In genomic region chr17:76644995-76645394, GRCh38 we compare ENCODE assay signal across 27 cellular contexts. TPM values are rescaled to one million over a fixed set of nuclear protein-coding genes. Genes with fewer than 3 reads are reported as not detected.
DNase-seq lines count a peak whose midpoint lies in the region; ATAC-seq and TF ChIP-seq lines count a peak whose summit lies in the region.
"Had no signal": no experiment of that assay in that cellular context is flagged by ENCODE, and none has a peak within 500 bp of the region (broad histone marks: within the 10 kb centered on the region; RNA-seq: fewer than 3 reads in every experiment).

No MANE protein-coding gene starts in this region.

- no peak overlapping the region for H2AFZ ChIP-seq in osteoblast (ENCODE audit: low read length)

- intact Hi-C loops in left colon (cut with DNase I, micrococcal nuclease): no loop called here

- no peak overlapping the region for H3K4me2 ChIP-seq in osteoblast (ENCODE audit: insufficient read depth, low read length)
- H3K4me2 ChIP-seq: BLaER1 had no signal

- peaks cover 8% of the 10 kb centered on the region for H3K9me3 Mint-ChIP-seq in progenitor cell of endocrine pancreas (ENCODE audit: low read depth)

- H3K27ac ChIP-seq in C4-2B: peak overlapping the region; percentile 97
- peak overlapping the region; percentile 91 for H3K27ac ChIP-seq in VCaP
- H3K27ac ChIP-seq in osteoblast (ENCODE audit: low read depth, low read length): no peak overlapping the region
- H3K27ac ChIP-seq: BLaER1, gastroesophageal sphincter, SK-N-MC had no signal

- TF ChIP-seq CTCF in C4-2B (conservative IDR thresholded peaks at IDR 0.05) (no peak), VCaP (conservative IDR thresholded peaks at IDR 0.05) (no peak), progenitor cell of endocrine pancreas (IDR thresholded peaks at IDR 0.05; ENCODE audit: unreplicated experiment) (no peak), osteoblast (IDR thresholded peaks at IDR 0.05; ENCODE audit: extremely low read depth, low read depth, low read length) (no peak)

- peaks cover 2% of the 10 kb centered on the region for H3K36me3 Mint-ChIP-seq in progenitor cell of endocrine pancreas (ENCODE audit: insufficient read depth)
- H3K36me3 Mint-ChIP-seq: activated naive CD8-positive, alpha-beta T cell treated with anti-CD3 and anti-CD28 coated beads for 36 hours had no signal

- no peak overlapping the region for H3K4me3 Mint-ChIP-seq in progenitor cell of endocrine pancreas (ENCODE audit: low read depth)
- H3K4me3 Mint-ChIP-seq: activated CD8-positive, alpha-beta T cell treated with anti-CD3 and anti-CD28 coated beads, Interleukin-2, amount 10 ng/mL, durations not matched to agents 7 days and 5 days; activated naive CD8-positive, alpha-beta T cell treated with anti-CD3 and anti-CD28 coated beads for 36 hours; T-helper 1 cell treated with Interleukin-12 subunit alpha and Interleukin-12 subunit beta and Interleukin-4 antibody, amounts not matched to agents 30 μg/mL and 1 μg/mL, for 36 hours had no signal

- no peaks in the 10 kb centered on the region for H3K36me3 ChIP-seq in osteoblast (ENCODE audit: insufficient read depth, low read length)
- H3K36me3 ChIP-seq: BLaER1, gastroesophageal sphincter had no signal

- peak overlapping the region; percentile 17 for H3K27ac Mint-ChIP-seq in progenitor cell of endocrine pancreas
- H3K27ac Mint-ChIP-seq: activated CD8-positive, alpha-beta T cell treated with anti-CD3 and anti-CD28 coated beads, Interleukin-2, amount 10 ng/mL, durations not matched to agents 7 days and 5 days; activated naive CD8-positive, alpha-beta T cell treated with anti-CD3 and anti-CD28 coated beads for 36 hours; activated T-helper 2 cell treated with anti-CD3 and anti-CD28 coated beads, Interferon-gamma antibody, Interleukin-2, Interleukin-4, amounts not matched to agents 10 μg/mL and 5 μg/mL and 100 μg/mL, durations not matched to agents 14 hours and 24 hours and 36 hours; T-helper 1 cell treated with Interleukin-12 subunit alpha and Interleukin-12 subunit beta and Interleukin-4 antibody, amounts not matched to agents 30 μg/mL and 1 μg/mL, for 36 hours had no signal

- H3K4me3 ChIP-seq in osteoblast (ENCODE audit: insufficient read depth, low read length): no peak overlapping the region
- H3K4me3 ChIP-seq: BLaER1, gastroesophageal sphincter, SK-N-MC had no signal

- ATAC-seq in left colon: peak; percentile 56
- ATAC-seq in GM21360 (IDR thresholded peaks at IDR 0.05; ENCODE audit: unreplicated experiment): no peak
- ATAC-seq: activated CD8-positive, alpha-beta T cell treated with anti-CD3 and anti-CD28 coated beads, Interleukin-2, amount 10 ng/mL, durations not matched to agents 7 days and 5 days; gastroesophageal sphincter had no signal

- H3K27me3 Mint-ChIP-seq in progenitor cell of endocrine pancreas: no peaks in the 10 kb centered on the region
- H3K27me3 Mint-ChIP-seq: activated naive CD8-positive, alpha-beta T cell treated with anti-CD3 and anti-CD28 coated beads for 36 hours had no signal

- H3K27me3 ChIP-seq in osteoblast (ENCODE audit: insufficient read depth, low read length): peaks cover 23% of the 10 kb centered on the region
- H3K27me3 ChIP-seq: BLaER1 had no signal

- peaks cover 39% of the 10 kb centered on the region for H3K4me1 Mint-ChIP-seq in progenitor cell of endocrine pancreas (ENCODE audit: low read depth)

- no peaks in the 10 kb centered on the region for H3K79me2 ChIP-seq in osteoblast (ENCODE audit: insufficient read depth, low read length)

- H3K4me1 ChIP-seq in osteoblast (ENCODE audit: insufficient read depth, low read length): no peaks in the 10 kb centered on the region
- H3K4me1 ChIP-seq: BLaER1, gastroesophageal sphincter had no signal

- H4K20me1 ChIP-seq in osteoblast (ENCODE audit: insufficient read depth, low read length): no peaks in the 10 kb centered on the region
- H4K20me1 ChIP-seq: BLaER1 had no signal

- DNase-seq in left colon (peak; percentile 60 to 62), progenitor cell of endocrine pancreas (ENCODE audit: low spot score, unreplicated experiment) (no peak), NCI-H446 treated with DMSO at 0.1 percent for 48 hours (lab: John Stamatoyannopoulos, UW) (no peak), osteoblast (ENCODE audit: insufficient read length, low spot score, missing footprints) (no peak)
- no peak for DNase-seq in activated effector memory CD4-positive, alpha-beta T cell treated with anti-CD3 and anti-CD28 coated beads, Interleukin-2, amount 50 U/mL, for 16 hours
- DNase-seq: activated CD4-positive, alpha-beta T cell treated with anti-CD3 and anti-CD28 coated beads for 1 hour; activated CD8-positive, alpha-beta T cell treated with anti-CD3 and anti-CD28 coated beads, Interleukin-2, amount 10 ng/mL, durations not matched to agents 7 days and 5 days; activated naive CD8-positive, alpha-beta T cell treated with anti-CD3 and anti-CD28 coated beads for 36 hours; aorta; caudate nucleus; COR-L47; DMS79 treated with DMSO at 0.1 percent for 48 hours; HCEC 1CT; NCI-H1436; NCI-H345; NCI-H774; stimulated activated CD4-positive, alpha-beta T cell treated with anti-CD3 and anti-CD28 coated beads, Interleukin-2, amount 100 ng/mL, for 24 hours had no signal

- no peaks in the 10 kb centered on the region for H3K9me3 ChIP-seq in osteoblast (ENCODE audit: low read depth, low read length)

RNA-seq across cellular contexts. Expression of gene ST6GALNAC1, which starts 1.4 kb away (rescaled TPM):
- total RNA-seq in left colon (100 to 1,000 TPM; 322 to 434 TPM), progenitor cell of endocrine pancreas (6.6 and 8.4 TPM in 2 replicates), osteoblast (0.72 TPM in 1 of 2 replicates, not detected in the other)
- total RNA-seq: activated CD8-positive, alpha-beta T cell treated with anti-CD3 and anti-CD28 coated beads, Interleukin-2, amount 10 ng/mL, durations not matched to agents 7 days and 5 days; activated naive CD8-positive, alpha-beta T cell treated with anti-CD3 and anti-CD28 coated beads for 36 hours; fibroblast of lung; lung microvascular endothelial cell had no signal

RNA-seq across cellular contexts. Expression of gene ST6GALNAC2, which starts 59.3 kb away (rescaled TPM):
- total RNA-seq in left colon (1 to 10 TPM; 3.9 to 4.5 TPM), progenitor cell of endocrine pancreas (0.62 and 1.2 TPM in 2 replicates), osteoblast (0.36 and 0.59 TPM in 2 replicates)
- total RNA-seq: activated CD8-positive, alpha-beta T cell treated with anti-CD3 and anti-CD28 coated beads, Interleukin-2, amount 10 ng/mL, durations not matched to agents 7 days and 5 days; activated naive CD8-positive, alpha-beta T cell treated with anti-CD3 and anti-CD28 coated beads for 36 hours; lung microvascular endothelial cell had no signal

Comparison
In these comparisons a context has a peak if more than half of its experiments do, and no peak if none do; other contexts are left out.
1. DNase-seq: peak in left colon (2 of 2); none in progenitor cell of endocrine pancreas (single experiment), NCI-H446 treated with DMSO at 0.1 percent for 48 hours (single experiment), osteoblast (single experiment) and activated effector memory CD4-positive, alpha-beta T cell treated with anti-CD3 and anti-CD28 coated beads, Interleukin-2, amount 50 U/mL, for 16 hours (single experiment).
2. RNA of gene ST6GALNAC1, which starts 1.4 kb away (total RNA-seq): 322 to 434 TPM in left colon; 6.6 to 8.4 TPM in progenitor cell of endocrine pancreas and 0.72 TPM in osteoblast; every median in the first group is over 10 times any median in the second.